21 cellular contexts compared by ENCODE assay signal in genomic region chr1:201251851-201252430, GRCh38. TPM values are rescaled to one million over a fixed set of nuclear protein-coding genes. Genes with fewer than 3 reads are reported as not detected.
"Had no signal": no experiment of that assay in that cellular context is flagged by ENCODE, and none has a peak within 500 bp of the region (broad histone marks: within the 10 kb centered on the region; RNA-seq: fewer than 3 reads in every experiment).

No MANE protein-coding gene starts in this region.

- H3K9me3 Mint-ChIP-seq: activated naive CD4-positive, alpha-beta T cell treated with anti-CD3 and anti-CD28 coated beads, Interleukin-2, amount 50 U/mL, for 24 hours; activated T-cell treated with anti-CD3 and anti-CD28 coated beads, Interleukin-2, amount 50 U/mL, for 72 hours; naive B cell; neural progenitor cell had no signal

- H3K4me3 Mint-ChIP-seq: activated naive CD4-positive, alpha-beta T cell treated with anti-CD3 and anti-CD28 coated beads, Interleukin-2, amount 50 U/mL, for 24 hours; activated T-cell treated with anti-CD3 and anti-CD28 coated beads, Interleukin-2, amount 50 U/mL, for 72 hours; naive B cell; neural progenitor cell had no signal

- H3K27ac Mint-ChIP-seq: activated naive CD4-positive, alpha-beta T cell treated with anti-CD3 and anti-CD28 coated beads, Interleukin-2, amount 50 U/mL, for 24 hours; activated T-cell treated with anti-CD3 and anti-CD28 coated beads, Interleukin-2, amount 50 U/mL, for 72 hours; naive B cell; neural progenitor cell had no signal

- H2AFZ ChIP-seq: neural progenitor cell had no signal

- H3K36me3 ChIP-seq: gastrocnemius medialis, neural progenitor cell, prostate gland, spleen, thoracic aorta, upper lobe of left lung had no signal

- H3K27ac ChIP-seq: gastrocnemius medialis, neural progenitor cell, prostate gland, spleen, thoracic aorta, upper lobe of left lung had no signal

- H3K36me3 Mint-ChIP-seq: activated naive CD4-positive, alpha-beta T cell treated with anti-CD3 and anti-CD28 coated beads, Interleukin-2, amount 50 U/mL, for 24 hours; naive B cell; neural progenitor cell had no signal

- H3K4me2 ChIP-seq: neural progenitor cell had no signal

- DNase-seq: activated CD4-positive, alpha-beta T cell treated with anti-CD3 and anti-CD28 coated beads, Interleukin-2, amount 50 U/mL, for 48 hours; activated gamma-delta T cell treated with Interleukin-2 at 50 U/mL for 16 hours; activated T-cell treated with anti-CD3 and anti-CD28 coated beads, Interleukin-2, amount 50 U/mL, for 72 hours; central memory CD4-positive, alpha-beta T cell; dermis blood vessel endothelial cell; effector memory CD4-positive, alpha-beta T cell; gastrocnemius medialis; hippocampal formation; mesenchymal stem cell; naive B cell; stimulated activated CD4-positive, alpha-beta T cell treated with anti-CD3 and anti-CD28 coated beads, Interleukin-4, amount 100 ng/mL, for 1 hour; stimulated activated naive CD4-positive, alpha-beta T cell; T-helper 1 cell; upper lobe of left lung had no signal

- H3K9ac ChIP-seq: neural progenitor cell had no signal

- H3K4me3 ChIP-seq: gastrocnemius medialis, neural progenitor cell, prostate gland, spleen, thoracic aorta, upper lobe of left lung had no signal

- H3K4me1 ChIP-seq: gastrocnemius medialis, neural progenitor cell, prostate gland, upper lobe of left lung had no signal

- H3K27me3 ChIP-seq: gastrocnemius medialis, neural progenitor cell, upper lobe of left lung had no signal

- H3K4me1 Mint-ChIP-seq: activated naive CD4-positive, alpha-beta T cell treated with anti-CD3 and anti-CD28 coated beads, Interleukin-2, amount 50 U/mL, for 24 hours; neural progenitor cell had no signal

- H3K9me3 ChIP-seq: gastrocnemius medialis, prostate gland, spleen, thoracic aorta, upper lobe of left lung had no signal

- ATAC-seq: activated T-cell treated with anti-CD3 and anti-CD28 coated beads, Interleukin-2, amount 50 U/mL, for 72 hours; gastrocnemius medialis had no signal

RNA-seq across cellular contexts. Expression of gene PKP1, which starts 31.4 kb away (rescaled TPM):
- total RNA-seq: activated T-cell treated with anti-CD3 and anti-CD28 coated beads, Interleukin-2, amount 50 U/mL, for 72 hours; endothelial cell of umbilical vein; liver; spleen had no signal
